ENCODE assay signal across 1 cellular context in genomic region chr16:54277845-54278703, GRCh38.
TF ChIP-seq lines count a peak whose summit lies in the region.

No MANE protein-coding gene starts in this region.

TF ChIP-seq in HEK293, 187 proteins besides CTCF, POLR2A, EP300 and RAD21 (continued from another document):
- no peak for TF ChIP-seq KLF9 (tag by site-specific recombination; IDR thresholded peaks at IDR 0.05; ENCODE audit: low read depth)
- TF ChIP-seq HIC1 (tag by site-specific recombination; IDR thresholded peaks at IDR 0.05): no peak
- no peak for TF ChIP-seq WT1 (tag by site-specific recombination; IDR thresholded peaks at IDR 0.05)
- TF ChIP-seq ZNF202 (tag by site-specific recombination; IDR thresholded peaks at IDR 0.05; ENCODE audit: borderline replicate concordance): no peak
- TF ChIP-seq ZNF513 (tag by site-specific recombination; IDR thresholded peaks at IDR 0.05): no peak
- no peak for TF ChIP-seq ZNF223 (tag by site-specific recombination; IDR thresholded peaks at IDR 0.05)
- TF ChIP-seq ZNF610 (tag by site-specific recombination; IDR thresholded peaks at IDR 0.05; ENCODE audit: borderline replicate concordance): 0 out of 2 replicates have a peak, but pooled peaks have one; percentile 17
- no peak for TF ChIP-seq RBAK (tag by site-specific recombination; IDR thresholded peaks at IDR 0.05)
- TF ChIP-seq ZNF433 (tag by site-specific recombination; IDR thresholded peaks at IDR 0.05; ENCODE audit: low read depth): no peak
- 0 out of 2 replicates have a peak, but pooled peaks have one; percentile 10 for TF ChIP-seq IKZF3 (tag by site-specific recombination; IDR thresholded peaks at IDR 0.05)
- no peak for TF ChIP-seq ZSCAN18 (tag by site-specific recombination; IDR thresholded peaks at IDR 0.05)
- no peak for TF ChIP-seq ZNF654 (tag by site-specific recombination; IDR thresholded peaks at IDR 0.05; ENCODE audit: low read depth)
- TF ChIP-seq PRDM2 (tag by site-specific recombination; IDR thresholded peaks at IDR 0.05; ENCODE audit: borderline replicate concordance): no peak
- TF ChIP-seq YY1 (tag by site-specific recombination; IDR thresholded peaks at IDR 0.05): no peak
- TF ChIP-seq ZNF366 (tag by site-specific recombination; conservative IDR thresholded peaks at IDR 0.05): no peak
- no peak for TF ChIP-seq ELK4 (IDR thresholded peaks at IDR 0.05; ENCODE audit: borderline replicate concordance, low read depth, low read length)
- no peak for TF ChIP-seq ZSCAN30 (tag by site-specific recombination; IDR thresholded peaks at IDR 0.05)
- no peak for TF ChIP-seq ZNF274 (IDR thresholded peaks at IDR 0.05; ENCODE audit: low read length)
- no peak for TF ChIP-seq ZNF274 (tag by site-specific recombination; IDR thresholded peaks at IDR 0.05; ENCODE audit: borderline replicate concordance)
- TF ChIP-seq ZNF621 (tag by site-specific recombination; IDR thresholded peaks at IDR 0.05): no peak
- TF ChIP-seq ZFP37 (tag by site-specific recombination; IDR thresholded peaks at IDR 0.05): no peak
- no peak for TF ChIP-seq ZNF394 (tag by site-specific recombination; IDR thresholded peaks at IDR 0.05; ENCODE audit: borderline replicate concordance)
- TF ChIP-seq ZSCAN4 (tag by site-specific recombination; IDR thresholded peaks at IDR 0.05): peak; percentile 63; the same call in 1 of the 2 replicates
- no peak for TF ChIP-seq ZNF501 (tag by site-specific recombination; IDR thresholded peaks at IDR 0.05)
- no peak for TF ChIP-seq ZNF302 (tag by site-specific recombination; IDR thresholded peaks at IDR 0.05; ENCODE audit: low read depth)
- no peak for TF ChIP-seq KLF10 (tag by site-specific recombination; IDR thresholded peaks at IDR 0.05)
- TF ChIP-seq ZBTB26 (tag by site-specific recombination; optimal IDR thresholded peaks at IDR 0.05): no peak
TF ChIP-seq in HEK293: peak in this region for 12.
